Comparison of ENCODE assay signal across 1 cellular context in the genomic region with DNA sequence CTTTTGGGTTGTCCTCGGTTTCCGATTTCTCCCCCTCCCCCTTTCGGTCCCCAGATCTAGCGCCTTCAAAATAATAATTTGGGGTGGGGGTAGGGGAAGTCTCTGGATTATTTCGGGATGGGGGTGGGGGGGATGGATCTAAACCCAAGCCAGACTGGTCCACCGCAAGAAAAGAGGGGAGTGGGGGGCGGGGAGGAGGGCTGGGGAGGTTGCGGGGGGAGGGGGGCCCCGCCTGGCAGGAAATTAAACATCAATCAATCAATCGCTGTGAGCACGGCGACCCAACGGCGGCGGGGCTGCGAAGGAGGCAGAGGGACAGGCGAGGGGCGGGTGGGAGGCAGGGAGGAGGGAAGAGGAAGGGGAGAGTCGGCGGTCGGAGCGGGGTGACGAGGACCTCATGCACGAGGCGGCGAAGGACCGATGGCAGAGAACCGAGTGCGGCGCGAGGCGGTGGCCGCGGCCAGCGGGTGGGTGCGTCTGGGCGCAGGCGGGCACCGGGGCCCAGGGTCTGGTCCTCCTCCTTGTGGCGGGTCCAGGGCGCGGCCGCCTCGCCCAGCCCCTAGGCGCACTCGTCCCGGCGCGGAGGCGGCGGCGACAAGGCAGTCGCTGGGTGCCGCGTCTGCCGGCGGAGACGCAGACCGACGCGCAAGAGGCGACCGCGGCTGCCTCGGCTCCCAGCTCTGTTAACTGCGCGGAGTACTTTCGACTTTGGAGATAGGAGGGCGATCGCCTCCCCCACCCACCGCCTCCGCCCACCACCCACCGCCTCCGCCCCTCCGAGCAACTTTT.
TF ChIP-seq lines count a peak whose summit lies in the region.

No MANE protein-coding gene starts in this region.

TF ChIP-seq in HepG2, 621 proteins besides CTCF, POLR2A, EP300 and RAD21 (continued from another document):
- TF ChIP-seq, protein P1, sequence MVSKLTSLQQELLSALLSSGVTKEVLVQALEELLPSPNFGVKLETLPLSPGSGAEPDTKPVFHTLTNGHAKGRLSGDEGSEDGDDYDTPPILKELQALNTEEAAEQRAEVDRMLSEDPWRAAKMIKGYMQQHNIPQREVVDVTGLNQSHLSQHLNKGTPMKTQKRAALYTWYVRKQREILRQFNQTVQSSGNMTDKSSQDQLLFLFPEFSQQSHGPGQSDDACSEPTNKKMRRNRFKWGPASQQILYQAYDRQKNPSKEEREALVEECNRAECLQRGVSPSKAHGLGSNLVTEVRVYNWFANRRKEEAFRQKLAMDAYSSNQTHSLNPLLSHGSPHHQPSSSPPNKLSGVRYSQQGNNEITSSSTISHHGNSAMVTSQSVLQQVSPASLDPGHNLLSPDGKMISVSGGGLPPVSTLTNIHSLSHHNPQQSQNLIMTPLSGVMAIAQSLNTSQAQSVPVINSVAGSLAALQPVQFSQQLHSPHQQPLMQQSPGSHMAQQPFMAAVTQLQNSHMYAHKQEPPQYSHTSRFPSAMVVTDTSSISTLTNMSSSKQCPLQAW (CRISPR knock-in tag; IDR thresholded peaks at IDR 0.05), result no peak
- TF ChIP-seq HNF4G (IDR thresholded peaks at IDR 0.05; ENCODE audit: borderline replicate concordance, low read depth, low read length), result no peak
- no peak for TF ChIP-seq HNF4G (CRISPR knock-in tag; IDR thresholded peaks at IDR 0.05; ENCODE audit: borderline replicate concordance, low read depth)
- TF ChIP-seq POLR2G (IDR thresholded peaks at IDR 0.05; ENCODE audit: low read depth, low read length), result 0 out of 2 replicates have a peak, but pooled peaks have one; percentile 10
- TF ChIP-seq KAT2B (IDR thresholded peaks at IDR 0.05; ENCODE audit: borderline replicate concordance, low read depth, low read length), result no peak
- TF ChIP-seq, protein P2, sequence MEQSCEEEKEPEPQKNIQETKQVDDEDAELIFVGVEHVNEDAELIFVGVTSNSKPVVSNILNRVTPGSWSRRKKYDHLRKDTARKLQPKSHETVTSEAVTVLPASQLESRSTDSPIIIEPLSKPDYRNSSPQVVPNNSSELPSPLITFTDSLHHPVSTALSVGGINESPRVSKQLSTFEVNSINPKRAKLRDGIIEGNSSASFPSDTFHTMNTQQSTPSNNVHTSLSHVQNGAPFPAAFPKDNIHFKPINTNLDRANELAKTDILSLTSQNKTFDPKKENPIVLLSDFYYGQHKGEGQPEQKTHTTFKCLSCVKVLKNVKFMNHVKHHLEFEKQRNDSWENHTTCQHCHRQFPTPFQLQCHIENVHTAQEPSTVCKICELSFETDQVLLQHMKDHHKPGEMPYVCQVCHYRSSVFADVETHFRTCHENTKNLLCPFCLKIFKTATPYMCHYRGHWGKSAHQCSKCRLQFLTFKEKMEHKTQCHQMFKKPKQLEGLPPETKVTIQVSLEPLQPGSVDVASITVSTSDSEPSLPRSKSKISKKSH (CRISPR knock-in tag; IDR thresholded peaks at IDR 0.05; ENCODE audit: borderline replicate concordance), result no peak
- no peak for TF ChIP-seq SMC3 (IDR thresholded peaks at IDR 0.05; ENCODE audit: low read length)
- no peak for TF ChIP-seq ZBTB1 (CRISPR knock-in tag; IDR thresholded peaks at IDR 0.05; ENCODE audit: borderline replicate concordance)
- TF ChIP-seq, protein P3, sequence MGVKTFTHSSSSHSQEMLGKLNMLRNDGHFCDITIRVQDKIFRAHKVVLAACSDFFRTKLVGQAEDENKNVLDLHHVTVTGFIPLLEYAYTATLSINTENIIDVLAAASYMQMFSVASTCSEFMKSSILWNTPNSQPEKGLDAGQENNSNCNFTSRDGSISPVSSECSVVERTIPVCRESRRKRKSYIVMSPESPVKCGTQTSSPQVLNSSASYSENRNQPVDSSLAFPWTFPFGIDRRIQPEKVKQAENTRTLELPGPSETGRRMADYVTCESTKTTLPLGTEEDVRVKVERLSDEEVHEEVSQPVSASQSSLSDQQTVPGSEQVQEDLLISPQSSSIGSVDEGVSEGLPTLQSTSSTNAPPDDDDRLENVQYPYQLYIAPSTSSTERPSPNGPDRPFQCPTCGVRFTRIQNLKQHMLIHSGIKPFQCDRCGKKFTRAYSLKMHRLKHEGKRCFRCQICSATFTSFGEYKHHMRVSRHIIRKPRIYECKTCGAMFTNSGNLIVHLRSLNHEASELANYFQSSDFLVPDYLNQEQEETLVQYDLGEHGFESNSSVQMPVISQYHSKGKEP (CRISPR knock-in tag; IDR thresholded peaks at IDR 0.05), result no peak
- no peak for TF ChIP-seq SNRNP70 (IDR thresholded peaks at IDR 0.05; ENCODE audit: low read depth, low read length)
- no peak for TF ChIP-seq TCF7L2 (IDR thresholded peaks at IDR 0.05; ENCODE audit: low read depth, low read length)
- no peak for TF ChIP-seq KDM4B (CRISPR knock-in tag; IDR thresholded peaks at IDR 0.05)
- TF ChIP-seq FOXA3 (CRISPR knock-in tag; IDR thresholded peaks at IDR 0.05), result no peak
- no peak for TF ChIP-seq ZMYM2 (CRISPR knock-in tag; IDR thresholded peaks at IDR 0.05)
- TF ChIP-seq ZNF768 (CRISPR knock-in tag; IDR thresholded peaks at IDR 0.05), result peak; percentile 6; the same call in 1 of the 2 replicates
- peak; percentile 58 for TF ChIP-seq IKZF4 (CRISPR knock-in tag; IDR thresholded peaks at IDR 0.05; ENCODE audit: borderline replicate concordance, low read depth, not compliant biosample characterization)
- no peak for TF ChIP-seq GATA4 (IDR thresholded peaks at IDR 0.05; ENCODE audit: borderline replicate concordance, low read depth)
- TF ChIP-seq, protein P4, sequence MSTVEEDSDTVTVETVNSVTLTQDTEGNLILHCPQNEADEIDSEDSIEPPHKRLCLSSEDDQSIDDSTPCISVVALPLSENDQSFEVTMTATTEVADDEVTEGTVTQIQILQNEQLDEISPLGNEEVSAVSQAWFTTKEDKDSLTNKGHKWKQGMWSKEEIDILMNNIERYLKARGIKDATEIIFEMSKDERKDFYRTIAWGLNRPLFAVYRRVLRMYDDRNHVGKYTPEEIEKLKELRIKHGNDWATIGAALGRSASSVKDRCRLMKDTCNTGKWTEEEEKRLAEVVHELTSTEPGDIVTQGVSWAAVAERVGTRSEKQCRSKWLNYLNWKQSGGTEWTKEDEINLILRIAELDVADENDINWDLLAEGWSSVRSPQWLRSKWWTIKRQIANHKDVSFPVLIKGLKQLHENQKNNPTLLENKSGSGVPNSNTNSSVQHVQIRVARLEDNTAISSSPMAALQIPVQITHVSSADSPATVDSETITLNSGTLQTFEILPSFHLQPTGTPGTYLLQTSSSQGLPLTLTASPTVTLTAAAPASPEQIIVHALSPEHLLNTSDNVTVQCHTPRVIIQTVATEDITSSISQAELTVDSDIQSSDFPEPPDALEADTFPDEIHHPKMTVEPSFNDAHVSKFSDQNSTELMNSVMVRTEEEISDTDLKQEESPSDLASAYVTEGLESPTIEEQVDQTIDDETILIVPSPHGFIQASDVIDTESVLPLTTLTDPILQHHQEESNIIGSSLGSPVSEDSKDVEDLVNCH (CRISPR knock-in tag; IDR thresholded peaks at IDR 0.05), result no peak
- no peak for TF ChIP-seq SMAD9 (CRISPR knock-in tag; IDR thresholded peaks at IDR 0.05)
- 0 out of 2 replicates have a peak, but pooled peaks have one; percentile 28 for TF ChIP-seq ZNF570 (CRISPR knock-in tag; IDR thresholded peaks at IDR 0.05; ENCODE audit: borderline replicate concordance)
- TF ChIP-seq TEAD2 (CRISPR knock-in tag; IDR thresholded peaks at IDR 0.05), result no peak
- TF ChIP-seq PHF5A (CRISPR knock-in tag; IDR thresholded peaks at IDR 0.05; ENCODE audit: low read depth, unreplicated experiment), result no peak
- no peak for TF ChIP-seq ARNT (IDR thresholded peaks at IDR 0.05)
- TF ChIP-seq EHMT2 (IDR thresholded peaks at IDR 0.05; ENCODE audit: borderline replicate concordance, low read depth, low read length), result no peak
- TF ChIP-seq JUN (CRISPR knock-in tag; IDR thresholded peaks at IDR 0.05), result no peak
- no peak for TF ChIP-seq NONO (IDR thresholded peaks at IDR 0.05)
- TF ChIP-seq NONO (CRISPR knock-in tag; conservative IDR thresholded peaks at IDR 0.05), result no peak
- no peak for TF ChIP-seq ZFY (CRISPR knock-in tag; IDR thresholded peaks at IDR 0.05)
- TF ChIP-seq ZNF572 (CRISPR knock-in tag; IDR thresholded peaks at IDR 0.05), result no peak
- TF ChIP-seq ZNF354B (CRISPR knock-in tag; IDR thresholded peaks at IDR 0.05), result no peak
- TF ChIP-seq PAX8 (CRISPR knock-in tag; IDR thresholded peaks at IDR 0.05; ENCODE audit: borderline replicate concordance), result peak; percentile 30; the same call in 1 of the 2 replicates
- TF ChIP-seq ZNF136 (CRISPR knock-in tag; IDR thresholded peaks at IDR 0.05; ENCODE audit: low read depth), result no peak
- TF ChIP-seq SIN3A (IDR thresholded peaks at IDR 0.05; ENCODE audit: borderline replicate concordance, low read depth, low read length), result no peak
- no peak for TF ChIP-seq HHEX (CRISPR knock-in tag; IDR thresholded peaks at IDR 0.05)
- TF ChIP-seq ZNF431 (CRISPR knock-in tag; IDR thresholded peaks at IDR 0.05; ENCODE audit: borderline replicate concordance, low read depth), result peak; percentile 62
- TF ChIP-seq, protein P5, sequence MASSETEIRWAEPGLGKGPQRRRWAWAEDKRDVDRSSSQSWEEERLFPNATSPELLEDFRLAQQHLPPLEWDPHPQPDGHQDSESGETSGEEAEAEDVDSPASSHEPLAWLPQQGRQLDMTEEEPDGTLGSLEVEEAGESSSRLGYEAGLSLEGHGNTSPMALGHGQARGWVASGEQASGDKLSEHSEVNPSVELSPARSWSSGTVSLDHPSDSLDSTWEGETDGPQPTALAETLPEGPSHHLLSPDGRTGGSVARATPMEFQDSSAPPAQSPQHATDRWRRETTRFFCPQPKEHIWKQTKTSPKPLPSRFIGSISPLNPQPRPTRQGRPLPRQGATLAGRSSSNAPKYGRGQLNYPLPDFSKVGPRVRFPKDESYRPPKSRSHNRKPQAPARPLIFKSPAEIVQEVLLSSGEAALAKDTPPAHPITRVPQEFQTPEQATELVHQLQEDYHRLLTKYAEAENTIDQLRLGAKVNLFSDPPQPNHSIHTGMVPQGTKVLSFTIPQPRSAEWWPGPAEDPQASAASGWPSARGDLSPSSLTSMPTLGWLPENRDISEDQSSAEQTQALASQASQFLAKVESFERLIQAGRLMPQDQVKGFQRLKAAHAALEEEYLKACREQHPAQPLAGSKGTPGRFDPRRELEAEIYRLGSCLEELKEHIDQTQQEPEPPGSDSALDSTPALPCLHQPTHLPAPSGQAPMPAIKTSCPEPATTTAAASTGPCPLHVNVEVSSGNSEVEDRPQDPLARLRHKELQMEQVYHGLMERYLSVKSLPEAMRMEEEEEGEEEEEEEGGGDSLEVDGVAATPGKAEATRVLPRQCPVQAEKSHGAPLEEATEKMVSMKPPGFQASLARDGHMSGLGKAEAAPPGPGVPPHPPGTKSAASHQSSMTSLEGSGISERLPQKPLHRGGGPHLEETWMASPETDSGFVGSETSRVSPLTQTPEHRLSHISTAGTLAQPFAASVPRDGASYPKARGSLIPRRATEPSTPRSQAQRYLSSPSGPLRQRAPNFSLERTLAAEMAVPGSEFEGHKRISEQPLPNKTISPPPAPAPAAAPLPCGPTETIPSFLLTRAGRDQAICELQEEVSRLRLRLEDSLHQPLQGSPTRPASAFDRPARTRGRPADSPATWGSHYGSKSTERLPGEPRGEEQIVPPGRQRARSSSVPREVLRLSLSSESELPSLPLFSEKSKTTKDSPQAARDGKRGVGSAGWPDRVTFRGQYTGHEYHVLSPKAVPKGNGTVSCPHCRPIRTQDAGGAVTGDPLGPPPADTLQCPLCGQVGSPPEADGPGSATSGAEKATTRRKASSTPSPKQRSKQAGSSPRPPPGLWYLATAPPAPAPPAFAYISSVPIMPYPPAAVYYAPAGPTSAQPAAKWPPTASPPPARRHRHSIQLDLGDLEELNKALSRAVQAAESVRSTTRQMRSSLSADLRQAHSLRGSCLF (CRISPR knock-in tag; IDR thresholded peaks at IDR 0.05; ENCODE audit: borderline replicate concordance), result no peak
- TF ChIP-seq ZNF274 (CRISPR knock-in tag; IDR thresholded peaks at IDR 0.05), result no peak
- TF ChIP-seq ZNF101 (CRISPR knock-in tag; IDR thresholded peaks at IDR 0.05; ENCODE audit: borderline replicate concordance, low read depth), result no peak
- TF ChIP-seq, protein P6, sequence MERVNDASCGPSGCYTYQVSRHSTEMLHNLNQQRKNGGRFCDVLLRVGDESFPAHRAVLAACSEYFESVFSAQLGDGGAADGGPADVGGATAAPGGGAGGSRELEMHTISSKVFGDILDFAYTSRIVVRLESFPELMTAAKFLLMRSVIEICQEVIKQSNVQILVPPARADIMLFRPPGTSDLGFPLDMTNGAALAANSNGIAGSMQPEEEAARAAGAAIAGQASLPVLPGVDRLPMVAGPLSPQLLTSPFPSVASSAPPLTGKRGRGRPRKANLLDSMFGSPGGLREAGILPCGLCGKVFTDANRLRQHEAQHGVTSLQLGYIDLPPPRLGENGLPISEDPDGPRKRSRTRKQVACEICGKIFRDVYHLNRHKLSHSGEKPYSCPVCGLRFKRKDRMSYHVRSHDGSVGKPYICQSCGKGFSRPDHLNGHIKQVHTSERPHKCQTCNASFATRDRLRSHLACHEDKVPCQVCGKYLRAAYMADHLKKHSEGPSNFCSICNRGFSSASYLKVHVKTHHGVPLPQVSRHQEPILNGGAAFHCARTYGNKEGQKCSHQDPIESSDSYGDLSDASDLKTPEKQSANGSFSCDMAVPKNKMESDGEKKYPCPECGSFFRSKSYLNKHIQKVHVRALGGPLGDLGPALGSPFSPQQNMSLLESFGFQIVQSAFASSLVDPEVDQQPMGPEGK (CRISPR knock-in tag; IDR thresholded peaks at IDR 0.05), result peak; percentile 3; the same call in 1 of the 2 replicates
- no peak for TF ChIP-seq ZFP36 (IDR thresholded peaks at IDR 0.05; ENCODE audit: borderline replicate concordance, low read depth, low read length, partially characterized antibody)
